ENCODE assay signal across 13 cellular contexts in the genomic region with DNA sequence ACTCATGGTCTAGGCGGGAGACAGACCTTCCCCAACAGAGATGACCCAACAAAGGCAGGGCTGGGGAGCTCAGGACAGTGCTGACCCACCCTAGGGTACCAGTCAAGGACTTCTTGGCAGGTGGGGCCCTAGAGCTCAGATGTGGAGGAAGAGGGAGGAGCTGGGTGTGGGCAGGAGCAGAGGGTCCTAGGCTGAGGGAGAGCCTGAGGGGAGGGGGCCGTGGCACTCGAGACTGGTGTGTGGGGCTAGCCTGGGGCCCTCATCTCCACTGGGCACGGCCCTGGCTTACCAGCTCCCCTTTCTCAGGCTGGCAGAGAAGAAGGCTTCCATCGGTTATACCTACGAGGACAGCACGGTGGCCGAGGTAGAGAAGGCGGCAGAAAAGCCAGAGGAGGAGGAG.
"Had no signal": no experiment of that assay in that cellular context is flagged by ENCODE, and none has a peak within 500 bp of the region (broad histone marks: within the 10 kb centered on the region; RNA-seq: fewer than 3 reads in every experiment).

No MANE protein-coding gene starts in this region.

- H3K4me3 ChIP-seq: ovary, right lobe of liver, thyroid gland had no signal

- H3K27ac Mint-ChIP-seq: activated CD4-positive, alpha-beta memory T cell treated with anti-CD3 and anti-CD28 coated beads, Interleukin-2, amount 10 ng/mL, durations not matched to agents 7 days and 5 days; activated T-cell treated with anti-CD3 and anti-CD28 coated beads, Interleukin-2, amount 50 U/mL, for 72 hours had no signal

- FAIRE-seq: urothelium cell line had no signal

- H3K9me3 Mint-ChIP-seq: activated CD4-positive, alpha-beta memory T cell treated with anti-CD3 and anti-CD28 coated beads, Interleukin-2, amount 10 ng/mL, durations not matched to agents 7 days and 5 days; activated naive CD8-positive, alpha-beta T cell treated with anti-CD3 and anti-CD28 coated beads, Interleukin-2, amount 10 ng/mL, durations not matched to agents 7 days and 5 days; activated T-cell treated with anti-CD3 and anti-CD28 coated beads, Interleukin-2, amount 50 U/mL, for 72 hours; nephron progenitor cell had no signal

- H3K27me3 ChIP-seq: ovary, right lobe of liver, thyroid gland had no signal

- H3K27ac ChIP-seq: ovary, right lobe of liver, thyroid gland had no signal

- DNase-seq: activated CD4-positive, alpha-beta memory T cell treated with anti-CD3 and anti-CD28 coated beads, Interleukin-2, amount 10 ng/mL, durations not matched to agents 7 days and 5 days; activated gamma-delta T cell treated with Interleukin-2 at 50 U/mL for 16 hours; activated naive CD8-positive, alpha-beta T cell treated with anti-CD3 and anti-CD28 coated beads, Interleukin-2, amount 10 ng/mL, durations not matched to agents 7 days and 5 days; activated T-cell treated with anti-CD3 and anti-CD28 coated beads, Interleukin-2, amount 50 U/mL, for 72 hours; cortex of kidney; effector CD8-positive, alpha-beta T cell; foreskin melanocyte; mesendoderm; nephron progenitor cell; ovary; right lobe of liver; thyroid gland had no signal

- H3K4me3 Mint-ChIP-seq: activated CD4-positive, alpha-beta memory T cell treated with anti-CD3 and anti-CD28 coated beads, Interleukin-2, amount 10 ng/mL, durations not matched to agents 7 days and 5 days; activated naive CD8-positive, alpha-beta T cell treated with anti-CD3 and anti-CD28 coated beads, Interleukin-2, amount 10 ng/mL, durations not matched to agents 7 days and 5 days; activated T-cell treated with anti-CD3 and anti-CD28 coated beads, Interleukin-2, amount 50 U/mL, for 72 hours; nephron progenitor cell had no signal

- H3K27me3 Mint-ChIP-seq: activated CD4-positive, alpha-beta memory T cell treated with anti-CD3 and anti-CD28 coated beads, Interleukin-2, amount 10 ng/mL, durations not matched to agents 7 days and 5 days; activated naive CD8-positive, alpha-beta T cell treated with anti-CD3 and anti-CD28 coated beads, Interleukin-2, amount 10 ng/mL, durations not matched to agents 7 days and 5 days had no signal

- H3K4me1 ChIP-seq: right lobe of liver had no signal

- H3K36me3 ChIP-seq: ovary had no signal

- H3K4me1 Mint-ChIP-seq: nephron progenitor cell had no signal

- H3K9me3 ChIP-seq: ovary, right lobe of liver, thyroid gland had no signal
